In the genomic region with DNA sequence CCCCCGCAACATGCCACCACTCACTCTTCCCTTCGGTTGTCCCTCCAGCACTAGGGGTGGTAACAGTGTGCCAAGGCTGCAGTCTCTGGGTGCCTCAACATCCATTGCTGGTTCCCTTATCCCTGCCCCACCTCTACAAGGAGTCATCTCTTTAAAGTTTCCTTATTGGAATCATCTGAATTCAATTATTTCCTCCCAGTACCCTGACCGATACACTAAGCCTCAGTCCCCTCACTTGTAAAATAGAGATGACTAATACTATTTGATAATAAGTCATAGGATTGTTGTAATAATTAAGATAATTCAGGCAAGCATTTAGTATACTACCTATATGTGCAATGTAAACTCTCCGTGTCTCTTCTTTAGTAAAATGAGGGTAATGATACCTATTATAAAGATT, we compare ENCODE assay signal across 18 cellular contexts.
"Had no signal": no experiment of that assay in that cellular context is flagged by ENCODE, and none has a peak within 500 bp of the region (broad histone marks: within the 10 kb centered on the region; RNA-seq: fewer than 3 reads in every experiment).

No MANE protein-coding gene starts in this region.

- H3K27me3 ChIP-seq: brain microvascular endothelial cell had no signal

- ATAC-seq: natural killer cell; stimulated activated naive CD8-positive, alpha-beta T cell treated with anti-CD3 and anti-CD28 coated beads, Interleukin-15, amount 100 ng/mL, for 72 hours had no signal

- H3K27ac ChIP-seq: brain microvascular endothelial cell had no signal

- H3K36me3 Mint-ChIP-seq: activated naive CD4-positive, alpha-beta T cell treated with anti-CD3 and anti-CD28 coated beads, Interleukin-2, amount 50 U/mL, for 24 hours; natural killer cell had no signal

- DNase-seq: activated CD4-positive, alpha-beta T cell treated with anti-CD3 and anti-CD28 coated beads, Interleukin-2, amount 50 U/mL, for 1 hour; activated CD4-positive, CD25-positive, alpha-beta regulatory T cell; activated effector memory CD4-positive, alpha-beta T cell treated with Interleukin-2 at 50 U/mL for 16 hours; activated T-cell treated with anti-CD3 and anti-CD28 coated beads, Interleukin-2, amount 50 U/mL, for 1 hour; amniotic stem cell; cerebellar nuclear complex; dermis blood vessel endothelial cell; hypothalamus; kidney glomerular epithelial cell; natural killer cell; occipital lobe; SIG-M5; stimulated activated CD4-positive, alpha-beta T cell treated with anti-CD3 and anti-CD28 coated beads, Interleukin-15, amount 100 ng/mL, for 24 hours; stimulated activated CD4-positive, alpha-beta T cell treated with anti-CD3 and anti-CD28 coated beads, Interleukin-4, amount 100 ng/mL, for 24 hours; stimulated activated naive CD8-positive, alpha-beta T cell treated with anti-CD3 and anti-CD28 coated beads, Interleukin-15, amount 100 ng/mL, for 72 hours; T-helper 2 cell had no signal

- H3K27ac Mint-ChIP-seq: activated naive CD4-positive, alpha-beta T cell treated with anti-CD3 and anti-CD28 coated beads, Interleukin-2, amount 50 U/mL, for 24 hours; natural killer cell had no signal

- H3K4me1 Mint-ChIP-seq: activated naive CD4-positive, alpha-beta T cell treated with anti-CD3 and anti-CD28 coated beads, Interleukin-2, amount 50 U/mL, for 24 hours; natural killer cell; stimulated activated naive CD8-positive, alpha-beta T cell treated with anti-CD3 and anti-CD28 coated beads, Interleukin-15, amount 100 ng/mL, for 72 hours had no signal

- H3K36me3 ChIP-seq: brain microvascular endothelial cell had no signal

- H3K4me3 Mint-ChIP-seq: activated naive CD4-positive, alpha-beta T cell treated with anti-CD3 and anti-CD28 coated beads, Interleukin-2, amount 50 U/mL, for 24 hours; natural killer cell; stimulated activated naive CD8-positive, alpha-beta T cell treated with anti-CD3 and anti-CD28 coated beads, Interleukin-15, amount 100 ng/mL, for 72 hours had no signal

- H3K9me3 Mint-ChIP-seq: activated naive CD4-positive, alpha-beta T cell treated with anti-CD3 and anti-CD28 coated beads, Interleukin-2, amount 50 U/mL, for 24 hours; natural killer cell; stimulated activated naive CD8-positive, alpha-beta T cell treated with anti-CD3 and anti-CD28 coated beads, Interleukin-15, amount 100 ng/mL, for 72 hours had no signal
